8 cellular contexts compared by ENCODE assay signal in the genomic region with DNA sequence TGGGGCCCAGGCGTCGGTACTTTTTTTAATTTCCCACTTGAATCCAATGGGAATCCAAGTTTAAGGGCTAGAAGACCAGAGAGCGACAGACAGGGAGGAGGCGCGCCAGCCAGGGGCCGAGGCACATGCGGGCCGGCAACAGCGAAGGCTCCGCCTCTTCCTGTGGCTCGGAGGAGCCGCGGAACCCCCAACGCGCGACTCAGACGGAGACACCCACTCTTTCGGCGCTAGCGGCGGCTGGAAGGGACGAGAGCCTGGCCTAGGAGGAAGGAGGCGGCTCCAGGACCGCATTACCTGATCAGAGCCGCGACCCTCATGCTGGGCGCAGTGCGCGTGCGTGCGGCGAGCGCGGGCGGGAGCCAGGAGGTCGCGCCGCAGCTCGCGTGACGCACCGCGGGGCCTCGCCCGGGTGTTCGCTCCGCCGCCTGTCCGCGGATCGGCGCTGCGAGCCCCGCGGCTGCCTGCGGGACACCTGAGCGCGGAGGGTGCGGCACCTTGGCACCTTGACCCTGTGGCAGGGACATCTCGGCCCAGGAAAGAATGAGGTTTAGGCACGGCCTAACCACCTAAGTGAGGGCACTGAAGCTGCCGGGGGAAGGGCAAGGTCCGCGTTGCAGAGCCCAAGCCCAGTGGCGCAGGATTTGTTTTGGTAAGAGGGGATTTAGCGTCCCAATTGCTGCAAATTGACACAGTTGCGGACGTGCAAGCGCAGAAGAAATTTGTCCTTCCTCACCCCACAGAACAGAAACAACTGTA. TPM values are rescaled to one million over a fixed set of nuclear protein-coding genes. Genes with fewer than 3 reads are reported as not detected.
DNase-seq lines count a peak whose midpoint lies in the region; ATAC-seq and TF ChIP-seq lines count a peak whose summit lies in the region.

A gene with protein sequence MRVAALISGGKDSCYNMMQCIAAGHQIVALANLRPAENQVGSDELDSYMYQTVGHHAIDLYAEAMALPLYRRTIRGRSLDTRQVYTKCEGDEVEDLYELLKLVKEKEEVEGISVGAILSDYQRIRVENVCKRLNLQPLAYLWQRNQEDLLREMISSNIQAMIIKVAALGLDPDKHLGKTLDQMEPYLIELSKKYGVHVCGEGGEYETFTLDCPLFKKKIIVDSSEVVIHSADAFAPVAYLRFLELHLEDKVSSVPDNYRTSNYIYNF (minus strand): TSS at position 341 of the 756 bp plus-strand sequence. CDS start 24 bp downstream, at position 317.

- peak within 1 kb of the TSS; percentile 99 for H3K27ac ChIP-seq in BLaER1

- intact Hi-C loops in lower leg skin (cut with DNase I; ENCODE audit: low total_unique reads), result no loop called here

- no peaks in the 10 kb centered on the region for H3K27me3 ChIP-seq in BLaER1

- H3K4me3 ChIP-seq in BLaER1, result peak within 1 kb of the TSS; percentile 82
- H3K4me3 ChIP-seq in lower leg skin (ENCODE audit: low read depth, poor library complexity, severe bottlenecking), result peak within 1 kb of the TSS; percentile 58

- TF ChIP-seq POLR2A in GM19193 (IDR thresholded peaks at IDR 0.05; ENCODE audit: extremely low read depth, insufficient read depth, insufficient read length), result peak; percentile 84
- no peak for TF ChIP-seq POLR2A in lower leg skin (IDR thresholded peaks at IDR 0.05)

- peaks cover 16% of the 10 kb centered on the region for H3K4me1 ChIP-seq in BLaER1

- peak within 1 kb of the TSS; percentile 83 for H3K4me2 ChIP-seq in BLaER1

- DNase-seq in NCI-H526 treated with DMSO at 0.1 percent for 48 hours (lab: John Stamatoyannopoulos, UW) (peak; percentile 57), dermis blood vessel endothelial cell (peak; percentile 87), lower leg skin (ENCODE audit: low spot score in 2 of 2) (peak; percentile 64 to 94)
- DNase-seq in activated CD4-positive, alpha-beta T cell treated with anti-CD3 and anti-CD28 coated beads, Interleukin-2, amount 50 U/mL, for 1 hour, result peak; percentile 71
- DNase-seq in stimulated activated CD4-positive, alpha-beta T cell treated with anti-CD3 and anti-CD28 coated beads, Interleukin-4, amount 100 ng/mL, for 4 hours, result peak; percentile 83 to 88

- no peaks in the 10 kb centered on the region for H3K9me3 ChIP-seq in BLaER1

- H3K36me3 ChIP-seq in BLaER1, result no peaks in the 10 kb centered on the region

- no peak for TF ChIP-seq CTCF in lower leg skin (IDR thresholded peaks at IDR 0.05)

- H4K20me1 ChIP-seq in BLaER1, result no peaks in the 10 kb centered on the region

- ATAC-seq in HG03432 (IDR thresholded peaks at IDR 0.05; ENCODE audit: unreplicated experiment), result peak; percentile 92

- peak within 1 kb of the TSS; percentile 97 for H3K9ac ChIP-seq in BLaER1

- WGBS in lower leg skin, 2 donors, result 0 to 1% methylated on average over 48 to 61 of the region's 69 CpGs

RNA-seq across cellular contexts. Expression of the gene that starts here (rescaled TPM):
- total RNA-seq in dermis blood vessel endothelial cell, result 14.0 and 14.5 TPM in 2 replicates
- 10 to 100 TPM in 3 of 4 donors, 1 to 10 TPM in 1; 8.1 to 26.4 (median 18.8) TPM for total RNA-seq in lower leg skin

Comparison
In these comparisons a context has a peak if more than half of its experiments do, and no peak if none do; other contexts are left out.
1. Peak in every context shown above with its lines: DNase-seq, ATAC-seq, H3K4me3 ChIP-seq and H3K27ac ChIP-seq.